29 cellular contexts compared by ENCODE assay signal in genomic region chr4:24121395-24122175, GRCh38.
DNase-seq lines count a peak whose midpoint lies in the region; ATAC-seq and TF ChIP-seq lines count a peak whose summit lies in the region.
"Had no signal": no experiment of that assay in that cellular context is flagged by ENCODE, and none has a peak within 500 bp of the region (broad histone marks: within the 10 kb centered on the region; RNA-seq: fewer than 3 reads in every experiment).

No MANE protein-coding gene starts in this region.

- H3K4me3 ChIP-seq in astrocyte of the spinal cord (ENCODE audit: low read depth, low read length) = no peak overlapping the region
- H3K4me3 ChIP-seq in skeletal muscle cell (ENCODE audit: low read depth, low read length) = no peak overlapping the region
- H3K4me3 ChIP-seq: BLaER1 treated with 17β-estradiol and CSF1 and Interleukin-3, amounts not matched to agents 10 nM and 100 nM; HAP-1; prostate gland; upper lobe of left lung had no signal

- H3K23ac ChIP-seq in H9 (ENCODE audit: insufficient read length, low read depth, low read length) = no peak overlapping the region

- H3K4me1 Mint-ChIP-seq in H9 = peaks cover 7 to 11% of the 10 kb centered on the region in 2 experiments; a peak in 3 of 4 replicates
- H3K4me1 Mint-ChIP-seq: activated CD4-positive, alpha-beta memory T cell treated with anti-CD3 and anti-CD28 coated beads, Interleukin-2, amount 10 ng/mL, durations not matched to agents 7 days and 5 days; stimulated activated memory B cell treated with anti-CD40 and anti-IgM and Interleukin-4, amounts not matched to agents 10 μg/mL and 1 μg/mL and 100 μg/mL, for 72 hours had no signal

- H2BK5ac ChIP-seq in H9 (ENCODE audit: insufficient read length, low read length) = no peak overlapping the region

- WGBS in H9 (ENCODE audit: extremely low coverage, insufficient read length, low lambda C conversion rate) = no CpG with 5 or more reads among the region's 15 CpGs

- H2BK120ac ChIP-seq in H9 (ENCODE audit: low read depth, low read length, poor library complexity, severe bottlenecking) = no peak overlapping the region

- H3K4me3 Mint-ChIP-seq in H9 = no peak overlapping the region
- H3K4me3 Mint-ChIP-seq: activated CD4-positive, alpha-beta memory T cell treated with anti-CD3 and anti-CD28 coated beads, Interleukin-2, amount 10 ng/mL, durations not matched to agents 7 days and 5 days; activated naive CD4-positive, alpha-beta T cell treated with anti-CD3 and anti-CD28 coated beads for 36 hours; brain; mesothelial cell of epicardium; stimulated activated memory B cell treated with anti-CD40 and anti-IgM and Interleukin-4, amounts not matched to agents 10 μg/mL and 1 μg/mL and 100 μg/mL, for 72 hours; T-helper 1 cell treated with Interleukin-12 subunit alpha and Interleukin-12 subunit beta and Interleukin-4 antibody, amounts not matched to agents 30 μg/mL and 1 μg/mL, for 36 hours had no signal

- DNase-seq in H9 = no peak
- peak; percentile 2 for DNase-seq in astrocyte of the spinal cord (ENCODE audit: low read depth, low spot score)
- DNase-seq in inferior parietal cortex (ENCODE audit: extremely low spot score) = peak; percentile 61
- DNase-seq in skeletal muscle cell (ENCODE audit: low read depth) = peak; percentile 59
- no peak for DNase-seq in NCI-H146 (lab: John Stamatoyannopoulos, UW)
- no peak for DNase-seq in amniotic stem cell (lab: John Stamatoyannopoulos, UW)
- no peak for DNase-seq in KBM-7
- DNase-seq: ACHN; activated CD4-positive, alpha-beta memory T cell treated with anti-CD3 and anti-CD28 coated beads, Interleukin-2, amount 10 ng/mL, durations not matched to agents 7 days and 5 days; activated CD4-positive, CD25-positive, alpha-beta regulatory T cell treated with anti-CD3 and anti-CD28 coated beads, Interleukin-2, amount 50 U/mL, for 72 hours; activated naive CD4-positive, alpha-beta T cell treated with anti-CD3 and anti-CD28 coated beads for 36 hours; islet precursor cell; left ventricle myocardium superior; NCI-H1092 treated with DMSO at 0.1 percent for 48 hours; NCI-H187; NCI-H2171 treated with DMSO at 0.1 percent for 48 hours; NCI-H524; NK-92 treated with Interleukin-12 subunit alpha and Interleukin-12 subunit beta, amount 100 ng/mL, for 24 hours; PC-3; SK-N-SH; upper lobe of left lung had no signal

- in situ Hi-C loops in astrocyte of the spinal cord (cut with HindIII; ENCODE audit: low sequenced_read_pairs) (no loop called here), KBM-7 (cut with MboI; ENCODE audit: low pct_unique_long_range_greater_than_20kb, low sequenced_read_pairs) (no loop called here)

- no peak for TF ChIP-seq CTCF in H9 (conservative IDR thresholded peaks at IDR 0.05)
- TF ChIP-seq CTCF in astrocyte of the spinal cord (IDR thresholded peaks at IDR 0.05; ENCODE audit: low read depth, low read length) = no peak

- no peak overlapping the region for H3K4ac ChIP-seq in H9 (ENCODE audit: low read depth, low read length)

- no peaks in the 10 kb centered on the region for H3K36me3 Mint-ChIP-seq in H9 (ENCODE audit: insufficient read depth in 1 of 3, low read depth in 3 of 3)
- H3K36me3 Mint-ChIP-seq: brain; mesothelial cell of epicardium; stimulated activated memory B cell treated with anti-CD40 and anti-IgM and Interleukin-4, amounts not matched to agents 10 μg/mL and 1 μg/mL and 100 μg/mL, for 72 hours had no signal

- no peak overlapping the region for H2AFZ ChIP-seq in H9 (ENCODE audit: low read length)

- no peaks in the 10 kb centered on the region for H4K20me1 ChIP-seq in H9 (ENCODE audit: control insufficient read depth, insufficient read depth, insufficient read length)
- H4K20me1 ChIP-seq: BLaER1 treated with 17β-estradiol and CSF1 and Interleukin-3, amounts not matched to agents 10 nM and 100 nM had no signal

- H4K8ac ChIP-seq in H9 (replicated peaks; ENCODE audit: insufficient read length, low read depth, low read length) = no peak overlapping the region

- ATAC-seq in GM19328 (IDR thresholded peaks at IDR 0.05; ENCODE audit: unreplicated experiment) = no peak
- ATAC-seq: left ventricle myocardium superior; PC-3; stimulated activated memory B cell treated with anti-CD40 and anti-IgM and Interleukin-4, amounts not matched to agents 10 μg/mL and 1 μg/mL and 100 μg/mL, for 72 hours had no signal

- peaks cover 4% of the 10 kb centered on the region; the same call in 1 of the 2 replicates for H3K4me1 ChIP-seq in H9 (ENCODE audit: insufficient read depth, low read length)
- H3K4me1 ChIP-seq: HAP-1, prostate gland, upper lobe of left lung had no signal

- no peaks in the 10 kb centered on the region for H3K9me3 ChIP-seq in H9 (ENCODE audit: control insufficient read depth, low read depth, low read length)
- H3K9me3 ChIP-seq: BLaER1 treated with 17β-estradiol and CSF1 and Interleukin-3, amounts not matched to agents 10 nM and 100 nM; HAP-1; prostate gland; SK-N-SH; upper lobe of left lung had no signal

- H3K27ac Mint-ChIP-seq in H9 = no peak overlapping the region
- H3K27ac Mint-ChIP-seq: activated CD4-positive, alpha-beta memory T cell treated with anti-CD3 and anti-CD28 coated beads, Interleukin-2, amount 10 ng/mL, durations not matched to agents 7 days and 5 days; activated naive CD4-positive, alpha-beta T cell treated with anti-CD3 and anti-CD28 coated beads for 36 hours; brain; mesothelial cell of epicardium; stimulated activated memory B cell treated with anti-CD40 and anti-IgM and Interleukin-4, amounts not matched to agents 10 μg/mL and 1 μg/mL and 100 μg/mL, for 72 hours; T-helper 1 cell treated with Interleukin-12 subunit alpha and Interleukin-12 subunit beta and Interleukin-4 antibody, amounts not matched to agents 30 μg/mL and 1 μg/mL, for 36 hours had no signal

- peaks cover 6% of the 10 kb centered on the region; the same call in 1 of the 2 replicates for H3K27me3 Mint-ChIP-seq in H9 (ENCODE audit: low read depth)
- H3K27me3 Mint-ChIP-seq: activated CD4-positive, alpha-beta memory T cell treated with anti-CD3 and anti-CD28 coated beads, Interleukin-2, amount 10 ng/mL, durations not matched to agents 7 days and 5 days; stimulated activated memory B cell treated with anti-CD40 and anti-IgM and Interleukin-4, amounts not matched to agents 10 μg/mL and 1 μg/mL and 100 μg/mL, for 72 hours had no signal

- no peak overlapping the region for H3K9ac ChIP-seq in H9 (ENCODE audit: extremely low read depth, insufficient read length, low read length)
- H3K9ac ChIP-seq: BLaER1 treated with 17β-estradiol and CSF1 and Interleukin-3, amounts not matched to agents 10 nM and 100 nM; SK-N-SH had no signal

- H3K18ac ChIP-seq in H9 (ENCODE audit: insufficient read length, low read depth, low read length) = no peak overlapping the region

- no peaks in the 10 kb centered on the region for H3K9me3 Mint-ChIP-seq in H9
- H3K9me3 Mint-ChIP-seq: activated CD4-positive, alpha-beta memory T cell treated with anti-CD3 and anti-CD28 coated beads, Interleukin-2, amount 10 ng/mL, durations not matched to agents 7 days and 5 days; activated naive CD4-positive, alpha-beta T cell treated with anti-CD3 and anti-CD28 coated beads for 36 hours; brain; mesothelial cell of epicardium; stimulated activated memory B cell treated with anti-CD40 and anti-IgM and Interleukin-4, amounts not matched to agents 10 μg/mL and 1 μg/mL and 100 μg/mL, for 72 hours; T-helper 1 cell treated with Interleukin-12 subunit alpha and Interleukin-12 subunit beta and Interleukin-4 antibody, amounts not matched to agents 30 μg/mL and 1 μg/mL, for 36 hours had no signal

- H3K14ac ChIP-seq in H9 (ENCODE audit: insufficient read depth, low read length) = no peak overlapping the region

- no peak overlapping the region for H2BK15ac ChIP-seq in H9 (ENCODE audit: low read depth, low read length)

- no peak overlapping the region for H2BK12ac ChIP-seq in H9 (ENCODE audit: insufficient read length, low read depth, low read length)

- H3K27ac ChIP-seq in H9 (ENCODE audit: insufficient read length, low read depth, low read length) = no peak overlapping the region
- H3K27ac ChIP-seq: BLaER1 treated with 17β-estradiol and CSF1 and Interleukin-3, amounts not matched to agents 10 nM and 100 nM; prostate gland; upper lobe of left lung had no signal

- H3K79me2 ChIP-seq in H9 (ENCODE audit: insufficient read depth, low read length) = no peaks in the 10 kb centered on the region

- no peak overlapping the region for H4K5ac ChIP-seq in H9 (ENCODE audit: insufficient read length, low read depth, low read length)

- no peaks in the 10 kb centered on the region for H3K79me1 ChIP-seq in H9 (ENCODE audit: insufficient read depth, low read depth, low read length, poor library complexity, severe bottlenecking)

- no peak overlapping the region for H2BK20ac ChIP-seq in H9 (ENCODE audit: low read depth, low read length, poor library complexity, severe bottlenecking)

- no peaks in the 10 kb centered on the region; the same call in 1 of the 2 replicates for H3K27me3 ChIP-seq in H9 (ENCODE audit: insufficient read depth, low read length)
- H3K27me3 ChIP-seq: BLaER1 treated with 17β-estradiol and CSF1 and Interleukin-3, amounts not matched to agents 10 nM and 100 nM; upper lobe of left lung had no signal

- no peak overlapping the region for H3K4me2 ChIP-seq in H9 (ENCODE audit: insufficient read depth, insufficient read length, low read length)
- H3K4me2 ChIP-seq: SK-N-SH had no signal

- no peak overlapping the region for H3T11ph ChIP-seq in H9 (ENCODE audit: low read length)

- H2AK5ac ChIP-seq in H9 (ENCODE audit: insufficient read length, low read length) = no peak overlapping the region

- no peak overlapping the region for H3K56ac ChIP-seq in H9 (ENCODE audit: insufficient read length, low read depth, low read length)

- peak overlapping the region; percentile 64 for H4K91ac ChIP-seq in H9 (ENCODE audit: insufficient read length, low read depth, low read length)

- no peaks in the 10 kb centered on the region for H3K23me2 ChIP-seq in H9 (ENCODE audit: insufficient read length, low read depth, low read length, poor library complexity, severe bottlenecking)

Comparison
In these comparisons a context has a peak if more than half of its experiments do, and no peak if none do; other contexts are left out.
1. DNase-seq: peak in astrocyte of the spinal cord (single experiment), inferior parietal cortex (single experiment) and skeletal muscle cell (single experiment); none in H9 (single experiment), NCI-H146 (single experiment), amniotic stem cell (single experiment) and KBM-7 (single experiment).